14 cellular contexts compared by ENCODE assay signal in genomic region chr17:2064147-2064489, GRCh38. TPM values are rescaled to one million over a fixed set of nuclear protein-coding genes. Genes with fewer than 3 reads are reported as not detected.
DNase-seq lines count a peak whose midpoint lies in the region; ATAC-seq and TF ChIP-seq lines count a peak whose summit lies in the region.
"Had no signal": no experiment of that assay in that cellular context is flagged by ENCODE, and none has a peak within 500 bp of the region (broad histone marks: within the 10 kb centered on the region; RNA-seq: fewer than 3 reads in every experiment).

No MANE protein-coding gene starts in this region.

- H3K27ac ChIP-seq in mucosa of rectum (ENCODE audit: low read depth in 2 of 2, low read length in 2 of 2) (peak overlapping the region; percentile 67 to 83), transverse colon (peak overlapping the region; percentile 85 to 92 (median 90))

- H3K36me3 ChIP-seq in mucosa of rectum (ENCODE audit: control insufficient read depth in 2 of 2, insufficient read depth in 2 of 2, low read length in 2 of 2) (peaks cover 23 to 36% of the 10 kb centered on the region in 2 donors), transverse colon (peaks cover 0 to 10% (median 0%) of the 10 kb centered on the region in 4 donors)

- H3K4me1 Mint-ChIP-seq in activated naive CD8-positive, alpha-beta T cell (ENCODE audit: low read depth): peaks cover 13% of the 10 kb centered on the region
- peaks cover 33% of the 10 kb centered on the region for H3K4me1 Mint-ChIP-seq in activated naive CD8-positive, alpha-beta T cell treated with anti-CD3 and anti-CD28 coated beads for 36 hours

- peaks cover 3% of the 10 kb centered on the region for H3K27me3 Mint-ChIP-seq in activated naive CD8-positive, alpha-beta T cell
- H3K27me3 Mint-ChIP-seq in activated naive CD8-positive, alpha-beta T cell treated with anti-CD3 and anti-CD28 coated beads for 36 hours: peaks cover 3% of the 10 kb centered on the region

- ATAC-seq in HG03378 (IDR thresholded peaks at IDR 0.05; ENCODE audit: unreplicated experiment): no peak

- H3K27me3 ChIP-seq in mucosa of rectum (ENCODE audit: control insufficient read depth in 2 of 2, insufficient read depth in 2 of 2, low read length in 2 of 2) (no peaks in the 10 kb centered on the region), transverse colon (no peaks in the 10 kb centered on the region)

- in situ Hi-C loops in transverse colon (cut with MboI; ENCODE audit: low pct_ligation_motif_present in 1 of 4, low pct_unique_long_range_greater_than_20kb in 1 of 4, low sequenced_read_pairs in 3 of 4): loop anchor here in 3 of 4 donors (5.0 to 25.0 kb wide), 3 partner anchors 98 to 183 kb away; no protein-coding TSS in a partner anchor

- H3K27ac Mint-ChIP-seq in activated naive CD8-positive, alpha-beta T cell: no peak overlapping the region
- H3K27ac Mint-ChIP-seq in activated naive CD8-positive, alpha-beta T cell treated with anti-CD3 and anti-CD28 coated beads for 36 hours: no peak overlapping the region

- no peak for TF ChIP-seq EP300 in transverse colon (IDR thresholded peaks at IDR 0.05; ENCODE audit: low read depth)

- TF ChIP-seq CTCF in choroid plexus epithelial cell (conservative IDR thresholded peaks at IDR 0.05; ENCODE audit: low read depth, low read length): no peak
- TF ChIP-seq CTCF in transverse colon (IDR thresholded peaks at IDR 0.05): no peak

- intact Hi-C loops in transverse colon (cut with DNase I; ENCODE audit: low total_unique reads): no loop called here

- no peak for TF ChIP-seq POLR2A in transverse colon (IDR thresholded peaks at IDR 0.05)

- no peak overlapping the region for H3K9ac ChIP-seq in mucosa of rectum (ENCODE audit: low read depth in 1 of 2, low read length in 2 of 2)

- 63 to 70% methylated on average over 2 to 5 of the region's 5 CpGs for WGBS in transverse colon (ENCODE audit: low coverage in 1 of 2), 2 donors

- H3K36me3 Mint-ChIP-seq in activated naive CD8-positive, alpha-beta T cell: peaks cover 33% of the 10 kb centered on the region
- H3K36me3 Mint-ChIP-seq in activated naive CD8-positive, alpha-beta T cell treated with anti-CD3 and anti-CD28 coated beads for 36 hours: peaks cover 66% of the 10 kb centered on the region

- H3K4me3 ChIP-seq in choroid plexus epithelial cell (ENCODE audit: low read depth, low read length) (no peak overlapping the region), mucosa of rectum (ENCODE audit: low read length in 2 of 2) (no peak overlapping the region), transverse colon (no peak overlapping the region)

- peak overlapping the region; percentile 21 for H3K4me3 Mint-ChIP-seq in activated naive CD8-positive, alpha-beta T cell
- H3K4me3 Mint-ChIP-seq in activated naive CD8-positive, alpha-beta T cell treated with anti-CD3 and anti-CD28 coated beads for 36 hours: no peak overlapping the region
- H3K4me3 Mint-ChIP-seq: activated naive CD4-positive, alpha-beta T cell treated with anti-CD3 and anti-CD28 coated beads, Interleukin-2, amount 10 ng/mL, durations not matched to agents 7 days and 5 days; H9; WTC11 had no signal

- DNase-seq in activated naive CD8-positive, alpha-beta T cell treated with anti-CD3 and anti-CD28 coated beads for 36 hours: no peak
- DNase-seq in choroid plexus epithelial cell (ENCODE audit: low read depth) (peak; percentile 47), transverse colon (no peak), NCI-H187 treated with DMSO at 0.1 percent for 48 hours (lab: John Stamatoyannopoulos, UW) (no peak), amygdala (lab: John Stamatoyannopoulos, UW) (no peak)
- DNase-seq: activated naive CD4-positive, alpha-beta T cell treated with anti-CD3 and anti-CD28 coated beads, Interleukin-2, amount 10 ng/mL, durations not matched to agents 7 days and 5 days; H9; NCI-H446 treated with DMSO at 0.1 percent for 48 hours; occipital lobe had no signal

- H3K9me3 ChIP-seq in mucosa of rectum (ENCODE audit: control insufficient read depth in 2 of 2, low read length in 2 of 2) (no peaks in the 10 kb centered on the region), transverse colon (no peaks in the 10 kb centered on the region)

- H3K9me3 Mint-ChIP-seq in activated naive CD8-positive, alpha-beta T cell (ENCODE audit: low read depth): no peaks in the 10 kb centered on the region
- no peaks in the 10 kb centered on the region for H3K9me3 Mint-ChIP-seq in activated naive CD8-positive, alpha-beta T cell treated with anti-CD3 and anti-CD28 coated beads for 36 hours
- H3K9me3 Mint-ChIP-seq: activated naive CD4-positive, alpha-beta T cell treated with anti-CD3 and anti-CD28 coated beads, Interleukin-2, amount 10 ng/mL, durations not matched to agents 7 days and 5 days; H9; WTC11 had no signal

- H3K4me1 ChIP-seq in mucosa of rectum (ENCODE audit: control insufficient read depth in 2 of 2, insufficient read depth in 2 of 2, low read length in 2 of 2): peaks cover 31 to 55% of the 10 kb centered on the region in 2 donors
- H3K4me1 ChIP-seq in transverse colon: peaks cover 33 to 89% (median 51%) of the 10 kb centered on the region in 4 donors

RNA-seq across cellular contexts. Expression of gene HIC1, which starts 9.2 kb away (rescaled TPM):
- 10 to 100 TPM; 36.7 to 37.8 TPM for total RNA-seq in activated naive CD8-positive, alpha-beta T cell treated with anti-CD3 and anti-CD28 coated beads for 36 hours
- 10 to 100 TPM in 2 of 4 donors, 1 to 10 TPM in 2; 9.1 to 32.5 (median 14.7) TPM for total RNA-seq in transverse colon

RNA-seq across cellular contexts. Expression of gene OVCA2, which starts 22.3 kb away (rescaled TPM):
- total RNA-seq in activated naive CD8-positive, alpha-beta T cell treated with anti-CD3 and anti-CD28 coated beads for 36 hours: 10 to 100 TPM; 38.4 to 39.0 TPM
- total RNA-seq in transverse colon: 10 to 100 TPM in 3 of 4 donors, 1 to 10 TPM in 1; 5.4 to 73.3 (median 36.9) TPM

RNA-seq across cellular contexts. Expression of gene DPH1, which starts 34.2 kb away (rescaled TPM):
- total RNA-seq in activated naive CD8-positive, alpha-beta T cell treated with anti-CD3 and anti-CD28 coated beads for 36 hours: 10 to 100 TPM; 34.7 to 35.3 TPM
- total RNA-seq in transverse colon: 10 to 100 TPM; 32.4 to 88.8 (median 58.9) TPM

RNA-seq across cellular contexts. Expression of gene RTN4RL1, which starts 39.0 kb away (rescaled TPM):
- under 1 TPM; 0.64 to 0.80 TPM for total RNA-seq in activated naive CD8-positive, alpha-beta T cell treated with anti-CD3 and anti-CD28 coated beads for 36 hours
- total RNA-seq in transverse colon: under 1 TPM in 3 of 4 donors, not detected in 1; 0.27 to 0.60 (median 0.48) TPM
- total RNA-seq: endothelial cell of umbilical vein had no signal
